Comparison of ENCODE assay signal across 8 cellular contexts in genomic region chr3:22089284-22089683, GRCh38.
DNase-seq lines count a peak whose midpoint lies in the region; ATAC-seq and TF ChIP-seq lines count a peak whose summit lies in the region.

No MANE protein-coding gene starts in this region.

- H3K36me3 ChIP-seq in iPS DF 6.9 (ENCODE audit: control insufficient read depth, insufficient read depth, low read length) (no peaks in the 10 kb centered on the region), MG63 (no peaks in the 10 kb centered on the region)

- DNase-seq in NCI-H2107 treated with DMSO at 0.1 percent for 48 hours (lab: John Stamatoyannopoulos, UW; ENCODE audit: unreplicated experiment) (peak; percentile 20), NCI-H2107 (lab: John Stamatoyannopoulos, UW) (no peak), HL-60 (ENCODE audit: low read depth in 1 of 2, low spot score in 1 of 2) (peak in 1 of 2 experiments; percentile 4), SK-MEL-5 (ENCODE audit: low read depth, low spot score) (peak; percentile 46), iPS DF 6.9 (ENCODE audit: low read depth, low spot score) (peak; percentile 22), MG63 (no peak), mesenteric fat pad (ENCODE audit: low spot score) (no peak)

- in situ Hi-C loops in SK-MEL-5 (cut with HindIII; ENCODE audit: low pct_unique_long_range_greater_than_20kb, low sequenced_read_pairs): no loop called here

- peak; percentile 84 for ATAC-seq in GM21528 (IDR thresholded peaks at IDR 0.05; ENCODE audit: low FRiP score, unreplicated experiment)

- peaks cover 2% of the 10 kb centered on the region for H3K4me1 ChIP-seq in iPS DF 6.9 (ENCODE audit: control insufficient read depth, insufficient read depth, low read length)

- H3K27ac ChIP-seq in HL-60 (replicated peaks): no peak overlapping the region
- H3K27ac ChIP-seq in iPS DF 6.9 (ENCODE audit: low read length): no peak overlapping the region

- no CpG with 5 or more reads among the region's 4 CpGs for WGBS in iPS DF 6.9 (ENCODE audit: insufficient coverage, insufficient read length)

- H3K27me3 ChIP-seq in HL-60 (ENCODE audit: insufficient read depth, poor library complexity, severe bottlenecking): no peaks in the 10 kb centered on the region
- H3K27me3 ChIP-seq in iPS DF 6.9 (ENCODE audit: control insufficient read depth, insufficient read depth, low read length): no peaks in the 10 kb centered on the region
- H3K27me3 ChIP-seq in MG63: no peaks in the 10 kb centered on the region

- H3K9me3 ChIP-seq in iPS DF 6.9 (ENCODE audit: control insufficient read depth, insufficient read depth, low read length) (no peaks in the 10 kb centered on the region), MG63 (no peaks in the 10 kb centered on the region)

- no peak overlapping the region for H3K4me3 ChIP-seq in HL-60 (replicated peaks; ENCODE audit: insufficient read depth, low read length)
- no peak overlapping the region for H3K4me3 ChIP-seq in iPS DF 6.9 (ENCODE audit: low read length)
- no peak overlapping the region for H3K4me3 ChIP-seq in MG63

- peak; percentile 27 for TF ChIP-seq CTCF in HL-60 (IDR thresholded peaks at IDR 0.05; ENCODE audit: insufficient read depth, low read length)

Comparison
In these comparisons a context has a peak if more than half of its experiments do, and no peak if none do; other contexts are left out.
1. DNase-seq: peak in NCI-H2107 treated with DMSO at 0.1 percent for 48 hours (single experiment), SK-MEL-5 (single experiment) and iPS DF 6.9 (single experiment); none in NCI-H2107 (single experiment), MG63 (single experiment) and mesenteric fat pad (single experiment).